ENCODE assay signal across 8 cellular contexts in the genomic region with DNA sequence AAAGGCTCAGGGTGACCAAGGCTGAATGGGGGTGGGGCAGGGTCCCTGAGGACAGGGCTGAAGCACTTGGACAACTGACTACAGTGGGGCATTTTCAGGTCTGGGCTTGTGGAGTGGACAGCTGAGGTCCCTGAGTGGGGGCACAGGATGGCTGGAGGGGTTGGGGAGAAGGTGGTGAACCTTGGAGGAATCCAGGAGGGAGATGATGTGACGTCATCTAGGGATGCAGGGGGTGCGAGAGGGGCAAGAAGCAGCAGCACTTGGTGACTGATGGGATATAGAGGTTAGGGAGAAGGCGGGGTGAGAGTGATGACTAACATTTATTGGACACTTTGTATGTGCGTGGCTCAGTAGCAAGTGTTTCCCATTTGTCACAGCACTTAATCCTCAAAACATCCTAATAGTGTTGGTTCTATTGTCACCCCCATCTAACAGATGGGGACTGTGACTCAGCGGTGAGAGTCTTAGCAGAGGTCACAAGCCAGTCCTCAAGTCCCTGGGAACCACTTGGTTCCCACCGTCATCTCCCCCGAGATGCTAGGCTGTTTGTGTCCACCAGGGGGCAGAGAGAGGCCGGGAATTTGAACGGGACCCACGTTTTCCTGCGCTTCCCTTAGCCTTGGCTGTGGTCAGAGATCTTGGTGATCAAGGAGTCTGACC. TPM values are rescaled to one million over a fixed set of nuclear protein-coding genes. Genes with fewer than 3 reads are reported as not detected.
A peak's percentile ranks its signal among the peaks of the same experiment; 100 is the strongest.
DNase-seq lines count a peak whose midpoint lies in the region; ATAC-seq, FAIRE-seq and TF ChIP-seq lines count a peak whose summit lies in the region.

No MANE protein-coding gene starts in this region.

- no TSS peak for BruUV-seq in A673 (replicated peaks; lab: Mats Ljungman, UMichigan)

- H3K4me1 ChIP-seq in A673 (ENCODE audit: insufficient read depth, low read length, poor library complexity, severe bottlenecking) (no peaks in the 10 kb centered on the region), body of pancreas (peaks cover 19% of the 10 kb centered on the region), iPS DF 6.9 (ENCODE audit: control insufficient read depth, insufficient read depth, low read length) (no peaks in the 10 kb centered on the region), small intestine (ENCODE audit: control insufficient read depth in 2 of 2, insufficient read depth in 1 of 2, low read depth in 1 of 2, low read length in 1 of 2) (peaks cover 0 to 5% of the 10 kb centered on the region in 2 donors)

- CTCF ChIA-PET in A673 (lab: Charles Lee), result interaction anchor here (1.2 kb wide), 1 partner anchor 216 kb away, joined by 5 read pairs; no protein-coding TSS in a partner anchor

- H3K36me3 ChIP-seq in A673 (ENCODE audit: insufficient read depth, low read length, poor library complexity, severe bottlenecking) (no peaks in the 10 kb centered on the region), body of pancreas (replicated peaks in 1 of 2; ENCODE audit: insufficient read depth in 1 of 2, low read depth in 2 of 2) (no peaks in the 10 kb centered on the region), iPS DF 6.9 (ENCODE audit: control insufficient read depth, insufficient read depth, low read length) (no peaks in the 10 kb centered on the region), small intestine (ENCODE audit: control insufficient read depth in 2 of 2, insufficient read depth in 2 of 2, low read length in 2 of 2) (no peaks in the 10 kb centered on the region)

- H3K27ac ChIP-seq in A673 (ENCODE audit: low read depth, low read length, poor library complexity, severe bottlenecking) (no peak overlapping the region), body of pancreas (no peak overlapping the region), iPS DF 6.9 (ENCODE audit: low read length) (no peak overlapping the region), small intestine (ENCODE audit: low read depth in 1 of 2, low read length in 1 of 2) (peak overlapping the region in 1 of 2 donors; percentile 62)

- DNase-seq in A673 (ENCODE audit: low spot score), result peak; percentile 76
- peak; percentile 80 for DNase-seq in GM13976 (ENCODE audit: low spot score)
- DNase-seq in NCI-H1694 treated with DMSO at 0.1 percent for 48 hours (lab: John Stamatoyannopoulos, UW), result peak; percentile 100
- peak; percentile 78 for DNase-seq in T1000 (lab: John Stamatoyannopoulos, UW)
- DNase-seq in body of pancreas, result peak; percentile 70 to 83 (median 80)
- peak; percentile 35 for DNase-seq in iPS DF 6.9 (ENCODE audit: low read depth, low spot score)
- DNase-seq in small intestine, result peak; percentile 85

- no peak overlapping the region for H3K4me3 ChIP-seq in A673 (ENCODE audit: low read depth, low read length, poor library complexity, severe bottlenecking)
- no peak overlapping the region for H3K4me3 ChIP-seq in body of pancreas
- H3K4me3 ChIP-seq in iPS DF 6.9 (ENCODE audit: low read length), result no peak overlapping the region
- no peak overlapping the region for H3K4me3 ChIP-seq in small intestine (ENCODE audit: low read depth in 1 of 2, low read length in 2 of 2)

- WGBS in body of pancreas, 2 donors, result 11 to 12% methylated on average over 11 of the region's 11 CpGs
- no CpG with 5 or more reads among the region's 11 CpGs for WGBS in iPS DF 6.9 (ENCODE audit: insufficient coverage, insufficient read length)
- WGBS in small intestine, 3 donors, result 8 to 12% (median 11%) methylated on average over 11 of the region's 11 CpGs

- no peaks in the 10 kb centered on the region for H3K9me3 ChIP-seq in A673 (ENCODE audit: low read depth, low read length, poor library complexity, severe bottlenecking)
- H3K9me3 ChIP-seq in body of pancreas, result no peaks in the 10 kb centered on the region
- no peaks in the 10 kb centered on the region for H3K9me3 ChIP-seq in iPS DF 6.9 (ENCODE audit: control insufficient read depth, insufficient read depth, low read length)
- H3K9me3 ChIP-seq in small intestine (ENCODE audit: control insufficient read depth, low read depth), result no peaks in the 10 kb centered on the region

- intact Hi-C loops in A673 (cut with micrococcal nuclease; ENCODE audit: unreplicated experiment) (loop anchor here (1.0 to 2.0 kb wide), 2 partner anchors 157 to 216 kb away; no protein-coding TSS in a partner anchor), body of pancreas (cut with DNase I) (loop anchor here (5.0 kb wide), 1 partner anchor 156 kb away; no protein-coding TSS in a partner anchor)

- in situ Hi-C loops in GM13976 (cut with MboI; ENCODE audit: low sequenced_read_pairs, unreplicated experiment), result loop anchor here (25.0 kb wide), 1 partner anchor 96 kb away; a partner anchor contains a TSS

- POLR2A ChIA-PET in A673 (lab: Charles Lee; ENCODE audit: low non-redundant PET), result no interaction called here

- no peak for TF ChIP-seq POLR2A in body of pancreas (IDR thresholded peaks at IDR 0.05)

- FAIRE-seq in small intestine (lab: Jason Lieb, UNC), result no peak

- no peaks in the 10 kb centered on the region for H3K27me3 ChIP-seq in A673 (replicated peaks; ENCODE audit: insufficient read depth, low read depth, low read length, poor library complexity)
- no peaks in the 10 kb centered on the region for H3K27me3 ChIP-seq in body of pancreas
- no peaks in the 10 kb centered on the region for H3K27me3 ChIP-seq in iPS DF 6.9 (ENCODE audit: control insufficient read depth, insufficient read depth, low read length)
- H3K27me3 ChIP-seq in small intestine (ENCODE audit: control insufficient read depth in 2 of 2, insufficient read depth in 2 of 2, low read length in 2 of 2), result no peaks in the 10 kb centered on the region

- TF ChIP-seq CTCF in A673 (conservative IDR thresholded peaks at IDR 0.05; ENCODE audit: low read depth, low read length) (peak; percentile 75), GM13976 (IDR thresholded peaks at IDR 0.05; ENCODE audit: borderline replicate concordance, control extremely low read depth, extremely low read depth, insufficient read depth, missing control alignments) (peak; percentile 79), body of pancreas (IDR thresholded peaks at IDR 0.05) (peak; percentile 66 to 96 (median 94))

- peak; percentile 48 for ATAC-seq in HG02852 (IDR thresholded peaks at IDR 0.05; ENCODE audit: unreplicated experiment)
- peak; percentile 88 for ATAC-seq in body of pancreas

RNA-seq across cellular contexts. Expression of a gene that starts 27.9 kb away (rescaled TPM):
- total RNA-seq in A673 (2021), result 0.06 and 0.09 TPM in 2 replicates
- 1 to 10 TPM; 2.3 to 5.4 TPM for total RNA-seq in body of pancreas
- 1 to 10 TPM; 1.0 to 8.1 (median 7.2) TPM for polyA plus RNA-seq in small intestine

RNA-seq across cellular contexts. Expression of a gene that starts 45.4 kb away (rescaled TPM):
- total RNA-seq in A673 (2021), result 0.20 TPM in 1 of 2 replicates, not detected in the other
- total RNA-seq in body of pancreas, result 1 to 10 TPM; 2.6 to 4.6 TPM
- polyA plus RNA-seq in small intestine, result 1 to 10 TPM; 1.0 to 3.5 (median 3.4) TPM

Comparison
In these comparisons a context has a peak if more than half of its experiments do, and no peak if none do; other contexts are left out.
1. DNase-seq: peak in every context shown above with its lines; median percentile 100 in NCI-H1694 treated with DMSO at 0.1 percent for 48 hours; 85 in small intestine; 80 in GM13976; 80 in body of pancreas; 78 in T1000; 76 in A673; 35 in iPS DF 6.9.